ENCODE assay signal across 15 cellular contexts in genomic region chr4:74205046-74205445, GRCh38. TPM values are rescaled to one million over a fixed set of nuclear protein-coding genes. Genes with fewer than 3 reads are reported as not detected.
DNase-seq lines count a peak whose midpoint lies in the region; ATAC-seq, FAIRE-seq and TF ChIP-seq lines count a peak whose summit lies in the region.
"Had no signal": no experiment of that assay in that cellular context is flagged by ENCODE, and none has a peak within 500 bp of the region (broad histone marks: within the 10 kb centered on the region; RNA-seq: fewer than 3 reads in every experiment).

No MANE protein-coding gene starts in this region.

- no peak overlapping the region for H3K4me2 ChIP-seq in astrocyte (ENCODE audit: low read length)

- H3K27ac Mint-ChIP-seq in HFFc6 (peak overlapping the region; percentile 31; the same call in 1 of the 2 replicates), astrocyte (ENCODE audit: unreplicated experiment) (peak overlapping the region; percentile 98), naive B cell (peak overlapping the region in 4 of 6 donors; percentile 93 to 99 (median 95)), type B pancreatic cell (peak overlapping the region; percentile 73)

- DNase-seq in HFFc6: no peak
- peak; percentile 40 for DNase-seq in astrocyte (ENCODE audit: low read depth)
- no peak for DNase-seq in naive B cell
- DNase-seq in type B pancreatic cell (ENCODE audit: extremely low spot score, unreplicated experiment): no peak
- DNase-seq in OCI-M1 (lab: John Stamatoyannopoulos, UW): no peak
- DNase-seq in uterus: no peak
- DNase-seq in body of pancreas: no peak
- DNase-seq: DND-41, KBM-7, NCI-H1436, NCI-H1930, NCI-H226, SJCRH30 had no signal

- H3K4me1 ChIP-seq in astrocyte (ENCODE audit: insufficient read depth, low read length) (peaks cover 32% of the 10 kb centered on the region), uterus (no peaks in the 10 kb centered on the region), body of pancreas (peaks cover 31% of the 10 kb centered on the region)

- WGBS in body of pancreas, 2 donors: 83 to 89% methylated on average over 4 of the region's 4 CpGs

- ATAC-seq in naive B cell (ENCODE audit: low read depth in 2 of 2) (no peak), body of pancreas (no peak)
- ATAC-seq: HepG2 had no signal

- H3K27me3 ChIP-seq in astrocyte (ENCODE audit: insufficient read depth, low read length) (no peaks in the 10 kb centered on the region), uterus (no peaks in the 10 kb centered on the region), body of pancreas (no peaks in the 10 kb centered on the region)
- H3K27me3 ChIP-seq: SJCRH30 had no signal

- peak overlapping the region; percentile 45 for H3K9ac ChIP-seq in astrocyte (ENCODE audit: low read length)

- no peak overlapping the region for H3K4me3 ChIP-seq in astrocyte (ENCODE audit: insufficient read depth, low read depth, low read length)
- no peak overlapping the region for H3K4me3 ChIP-seq in uterus
- H3K4me3 ChIP-seq in body of pancreas: no peak overlapping the region
- H3K4me3 ChIP-seq: SJCRH30 had no signal

- no peaks in the 10 kb centered on the region for H3K9me3 Mint-ChIP-seq in HFFc6
- H3K9me3 Mint-ChIP-seq in astrocyte (ENCODE audit: unreplicated experiment): peaks cover 6% of the 10 kb centered on the region
- peaks cover 0 to 1% (median 0%) of the 10 kb centered on the region in 7 donors for H3K9me3 Mint-ChIP-seq in naive B cell
- H3K9me3 Mint-ChIP-seq in type B pancreatic cell: no peaks in the 10 kb centered on the region

- no peaks in the 10 kb centered on the region for H3K36me3 ChIP-seq in astrocyte (ENCODE audit: insufficient read depth, low read length)
- H3K36me3 ChIP-seq in uterus: no peaks in the 10 kb centered on the region
- no peaks in the 10 kb centered on the region for H3K36me3 ChIP-seq in body of pancreas (replicated peaks in 1 of 2; ENCODE audit: insufficient read depth in 1 of 2, low read depth in 2 of 2)
- H3K36me3 ChIP-seq: SJCRH30 had no signal

- no peak for FAIRE-seq in astrocyte (lab: Jason Lieb, UNC)
- FAIRE-seq: HepG2 had no signal

- H3K27ac ChIP-seq in astrocyte (ENCODE audit: low read depth, low read length) (peak overlapping the region; percentile 81), uterus (no peak overlapping the region), body of pancreas (no peak overlapping the region)
- H3K27ac ChIP-seq: C4-2B, SJCRH30 had no signal

- H3K4me1 Mint-ChIP-seq in HFFc6 (ENCODE audit: low read depth) (peaks cover 46% of the 10 kb centered on the region), astrocyte (ENCODE audit: low read depth, unreplicated experiment) (peaks cover 73% of the 10 kb centered on the region), naive B cell (peaks cover 17 to 24% (median 23%) of the 10 kb centered on the region in 3 donors), type B pancreatic cell (ENCODE audit: unreplicated experiment) (peaks cover 23% of the 10 kb centered on the region)

- TF ChIP-seq CTCF in HFFc6 (IDR thresholded peaks at IDR 0.05) (no peak), astrocyte (IDR thresholded peaks at IDR 0.05; ENCODE audit: insufficient read depth, low read depth, low read length) (no peak), type B pancreatic cell (conservative IDR thresholded peaks at IDR 0.05) (no peak), uterus (IDR thresholded peaks at IDR 0.05) (no peak), body of pancreas (IDR thresholded peaks at IDR 0.05) (no peak)

- H3K4me3 Mint-ChIP-seq in HFFc6 (no peak overlapping the region), astrocyte (ENCODE audit: unreplicated experiment) (no peak overlapping the region), naive B cell (peak overlapping the region in 4 of 8 donors; percentile 78 to 86 (median 83)), type B pancreatic cell (no peak overlapping the region)

- TF ChIP-seq POLR2A in uterus (IDR thresholded peaks at IDR 0.05): no peak
- no peak for TF ChIP-seq POLR2A in body of pancreas (IDR thresholded peaks at IDR 0.05)

- H3K36me3 Mint-ChIP-seq in HFFc6 (ENCODE audit: low read depth): peaks cover 5% of the 10 kb centered on the region; the same call in 1 of the 2 replicates
- peaks cover 8% of the 10 kb centered on the region for H3K36me3 Mint-ChIP-seq in astrocyte (ENCODE audit: low read depth, unreplicated experiment)
- peaks cover 0 to 13% of the 10 kb centered on the region in 2 donors for H3K36me3 Mint-ChIP-seq in naive B cell
- H3K36me3 Mint-ChIP-seq in type B pancreatic cell: peaks cover 12% of the 10 kb centered on the region

- no peaks in the 10 kb centered on the region for H3K79me2 ChIP-seq in astrocyte (ENCODE audit: insufficient read depth, low read length)

- H3K9me3 ChIP-seq in astrocyte (ENCODE audit: insufficient read depth, low read depth, low read length): no peaks in the 10 kb centered on the region
- no peaks in the 10 kb centered on the region for H3K9me3 ChIP-seq in uterus
- H3K9me3 ChIP-seq in body of pancreas: no peaks in the 10 kb centered on the region

- H2AFZ ChIP-seq in astrocyte (ENCODE audit: low read depth, low read length): no peak overlapping the region

- intact Hi-C loops in uterus (cut with DNase I; ENCODE audit: low total_unique reads): no loop called here
- intact Hi-C loops in body of pancreas (cut with DNase I): no loop called here

- H4K20me1 ChIP-seq in astrocyte (ENCODE audit: insufficient read depth, low read length): no peaks in the 10 kb centered on the region

- H3K27me3 Mint-ChIP-seq in HFFc6 (ENCODE audit: insufficient read depth) (no peaks in the 10 kb centered on the region; the same call in 1 of the 2 replicates), astrocyte (ENCODE audit: low read depth, unreplicated experiment) (no peaks in the 10 kb centered on the region), naive B cell (no peaks in the 10 kb centered on the region), type B pancreatic cell (peaks cover 2% of the 10 kb centered on the region)

RNA-seq across cellular contexts. Expression of gene MTHFD2L, which starts 47.1 kb away (rescaled TPM):
- 1 to 10 TPM; 5.2 to 9.0 (median 8.1) TPM for total RNA-seq in HFFc6 (2021; fragmentation: NEBNext Ultra II Directional; extraction: Animal tissue kit (Norgen Biotek cat#: 25700))
- total RNA-seq in astrocyte (10.6 and 12.4 TPM in 2 replicates), type B pancreatic cell (ENCODE audit: low replicate concordance) (11.2 and 14.6 TPM in 2 replicates), uterus (10 to 100 TPM in 2 of 4 donors, 1 to 10 TPM in 2; 2.4 to 32.5 (median 12.9) TPM), body of pancreas (10 to 100 TPM; 13.2 to 13.8 TPM)
- polyA plus RNA-seq in naive B cell (ENCODE audit: low read depth in 6 of 6): 10 to 100 TPM in 2 of 6 donors, 1 to 10 TPM in 4; 6.6 to 19.6 (median 8.1) TPM

Comparison
In these comparisons a context has a peak if more than half of its experiments do, and no peak if none do; other contexts are left out.
1. H3K27ac Mint-ChIP-seq: peak in every context shown above with its lines; median percentile 98 in astrocyte; 95 in naive B cell; 73 in type B pancreatic cell; 31 in HFFc6.